ENCODE assay signal across 8 cellular contexts in genomic region chr7:100540073-100540723, GRCh38. TPM values are rescaled to one million over a fixed set of nuclear protein-coding genes. Genes with fewer than 3 reads are reported as not detected.
DNase-seq lines count a peak whose midpoint lies in the region; ATAC-seq, FAIRE-seq and TF ChIP-seq lines count a peak whose summit lies in the region.

No MANE protein-coding gene starts in this region.

- H3K4me3 ChIP-seq in GM12875 (ENCODE audit: low read depth, low read length) (peak overlapping the region; percentile 91), gastroesophageal sphincter (peak overlapping the region; percentile 64 to 68), gastrocnemius medialis (peak overlapping the region; percentile 74 to 97 (median 82))

- DNase-seq in SW480 (ENCODE audit: low spot score) (peak; percentile 54), gastrocnemius medialis (no peak), DMS79 treated with DMSO at 0.1 percent for 48 hours (lab: John Stamatoyannopoulos, UW) (no peak), D341Med (ENCODE audit: low spot score) (no peak), urothelium cell line (ENCODE audit: low spot score) (no peak)
- DNase-seq in stimulated activated naive CD4-positive, alpha-beta T cell treated with Interleukin-2 at 50 U/mL for 16 hours (lab: John Stamatoyannopoulos, UW): no peak

- no peak for TF ChIP-seq POLR2A in gastroesophageal sphincter (IDR thresholded peaks at IDR 0.05)
- no peak for TF ChIP-seq POLR2A in gastrocnemius medialis (IDR thresholded peaks at IDR 0.05)

- no peaks in the 10 kb centered on the region for H3K36me3 ChIP-seq in gastroesophageal sphincter
- H3K36me3 ChIP-seq in gastrocnemius medialis: no peaks in the 10 kb centered on the region

- WGBS in gastroesophageal sphincter (ENCODE audit: low coverage in 1 of 2), 2 donors: 34 to 42% methylated on average over 5 to 6 of the region's 6 CpGs

- peaks cover 16 to 63% (median 29%) of the 10 kb centered on the region in 3 donors for H3K4me1 ChIP-seq in gastroesophageal sphincter
- peaks cover 18 to 31% of the 10 kb centered on the region in 2 donors for H3K4me1 ChIP-seq in gastrocnemius medialis

- ATAC-seq in gastroesophageal sphincter: no peak
- ATAC-seq in gastrocnemius medialis: no peak

- intact Hi-C loops in gastrocnemius medialis (cut with DNase I; ENCODE audit: low total_unique reads): no loop called here

- TF ChIP-seq EP300 in gastroesophageal sphincter (IDR thresholded peaks at IDR 0.05): no peak

- H3K27ac ChIP-seq in gastroesophageal sphincter (peak overlapping the region in 1 of 4 donors; percentile 82), gastrocnemius medialis (no peak overlapping the region)

- H3K27me3 ChIP-seq in gastroesophageal sphincter (no peaks in the 10 kb centered on the region), gastrocnemius medialis (no peaks in the 10 kb centered on the region)

- TF ChIP-seq CTCF in GM12875 (IDR thresholded peaks at IDR 0.05; ENCODE audit: borderline replicate concordance, insufficient read depth, low read depth, low read length): no peak
- TF ChIP-seq CTCF in gastroesophageal sphincter (IDR thresholded peaks at IDR 0.05): no peak
- no peak for TF ChIP-seq CTCF in gastrocnemius medialis (IDR thresholded peaks at IDR 0.05 in 4 of 5, conservative IDR thresholded peaks at IDR 0.05 in 1 of 5)

- FAIRE-seq in urothelium cell line (lab: Jason Lieb, UNC): no peak

- in situ Hi-C loops in gastrocnemius medialis (cut with MboI; ENCODE audit: low sequenced_read_pairs in 4 of 4): loop anchor here in 1 of 4 donors (5.0 kb wide), 1 partner anchor 63 kb away; the partner anchor contains the start of gene TSC22D4

- H3K9me3 ChIP-seq in gastroesophageal sphincter (no peaks in the 10 kb centered on the region), gastrocnemius medialis (no peaks in the 10 kb centered on the region)

RNA-seq across cellular contexts. Expression of gene AGFG2, which starts 1.2 kb away (rescaled TPM):
- total RNA-seq in gastroesophageal sphincter (10 to 100 TPM; 26.0 to 60.1 (median 36.6) TPM), gastrocnemius medialis (10 to 100 TPM; 10.7 to 16.4 (median 13.5) TPM)

RNA-seq across cellular contexts. Expression of gene SAP25, which starts 33.5 kb away (rescaled TPM):
- 1 to 10 TPM in 1 of 4 donors, not detected in 3; 5.6 TPM for total RNA-seq in gastroesophageal sphincter
- under 1 TPM in 1 of 4 donors, not detected in 3; 0.49 TPM for total RNA-seq in gastrocnemius medialis

RNA-seq across cellular contexts. Expression of gene LRCH4, which starts 45.7 kb away (rescaled TPM):
- 10 to 100 TPM; 16.1 to 53.2 (median 50.0) TPM for total RNA-seq in gastroesophageal sphincter
- total RNA-seq in gastrocnemius medialis: 100 to 1,000 TPM in 1 of 4 donors, 10 to 100 TPM in 3; 71.1 to 105 (median 89.0) TPM

RNA-seq across cellular contexts. Expression of gene FBXO24, which starts 45.9 kb away (rescaled TPM):
- 1 to 10 TPM in 2 of 4 donors, not detected in 2; 1.8 to 1.9 TPM for total RNA-seq in gastroesophageal sphincter
- not detected for total RNA-seq in gastrocnemius medialis

RNA-seq across cellular contexts. Expression of gene NYAP1, which starts 56.5 kb away (rescaled TPM):
- 1 to 10 TPM in 3 of 4 donors, under 1 TPM in 1; 0.94 to 3.1 (median 1.8) TPM for total RNA-seq in gastroesophageal sphincter
- under 1 TPM in 1 of 4 donors, not detected in 3; 0.29 TPM for total RNA-seq in gastrocnemius medialis
